In genomic region chr1:6867688-6868370, GRCh38 we compare ENCODE assay signal across 19 cellular contexts.
DNase-seq lines count a peak whose midpoint lies in the region; ATAC-seq and TF ChIP-seq lines count a peak whose summit lies in the region.
"Had no signal": no experiment of that assay in that cellular context is flagged by ENCODE, and none has a peak within 500 bp of the region (broad histone marks: within the 10 kb centered on the region; RNA-seq: fewer than 3 reads in every experiment).

No MANE protein-coding gene starts in this region.

- H3K4me2 ChIP-seq in MM.1S (ENCODE audit: low read depth, low read length) (peak overlapping the region; percentile 43), neural progenitor cell (peak overlapping the region; percentile 36)

- no peak overlapping the region for H3K9ac ChIP-seq in MM.1S (ENCODE audit: low read length)
- no peak overlapping the region for H3K9ac ChIP-seq in neural progenitor cell

- DNase-seq in Caki2 (ENCODE audit: low read depth) (peak; percentile 29), MM.1S (no peak), epithelial cell of proximal tubule (ENCODE audit: low read depth) (no peak), neural progenitor cell (ENCODE audit: low spot score) (peak; percentile 15), posterior vena cava (ENCODE audit: low spot score) (no peak), NK-92 (lab: John Stamatoyannopoulos, UW; ENCODE audit: unreplicated experiment) (no peak)
- DNase-seq: activated CD4-positive, alpha-beta T cell treated with anti-CD3 and anti-CD28 coated beads, Interleukin-2, amount 10 ng/mL, durations not matched to agents 24 days and 14 days; brain microvascular endothelial cell; GOT3; hypothalamus; naive B cell; NCI-H1694; NCI-H345; stimulated activated naive CD8-positive, alpha-beta T cell treated with anti-CD3 and anti-CD28 coated beads, Interleukin-15, Interleukin-2, amounts not matched to agents 100 U/mL and 50 U/mL, for 24 hours had no signal

- H3F3A ChIP-seq in MM.1S (ENCODE audit: insufficient read depth, low read length) (no peaks in the 10 kb centered on the region), neural progenitor cell (ENCODE audit: low read depth) (peaks cover 25% of the 10 kb centered on the region)

- intact Hi-C loops in posterior vena cava (cut with DNase I), result no loop called here

- H3K9me2 ChIP-seq in MM.1S (replicated peaks; ENCODE audit: insufficient read depth, low read length), result no peaks in the 10 kb centered on the region

- H3K4me1 ChIP-seq in MM.1S (ENCODE audit: low read length) (peaks cover 32% of the 10 kb centered on the region), neural progenitor cell (peaks cover 45% of the 10 kb centered on the region)

- TF ChIP-seq CTCF in MM.1S (IDR thresholded peaks at IDR 0.05; ENCODE audit: low read length), result no peak
- TF ChIP-seq CTCF in epithelial cell of proximal tubule (conservative IDR thresholded peaks at IDR 0.05; ENCODE audit: low read depth, low read length), result peak; percentile 20
- no peak for TF ChIP-seq CTCF in neural progenitor cell (IDR thresholded peaks at IDR 0.05)

- peaks cover 39% of the 10 kb centered on the region for H3K79me2 ChIP-seq in MM.1S (ENCODE audit: low read length)
- H3K79me2 ChIP-seq in neural progenitor cell (ENCODE audit: low read depth), result peaks cover 85% of the 10 kb centered on the region

- peaks cover 62% of the 10 kb centered on the region for H3K4me1 Mint-ChIP-seq in neural progenitor cell

- no peak overlapping the region for H3K27ac ChIP-seq in MM.1S (ENCODE audit: low read length)
- peak overlapping the region; percentile 66 for H3K27ac ChIP-seq in neural progenitor cell
- H3K27ac ChIP-seq: brain microvascular endothelial cell, vagina had no signal

- H3K36me3 Mint-ChIP-seq in neural progenitor cell, result peaks cover 15% of the 10 kb centered on the region

- no peaks in the 10 kb centered on the region for H3K9me3 Mint-ChIP-seq in neural progenitor cell
- H3K9me3 Mint-ChIP-seq: activated CD4-positive, alpha-beta T cell treated with anti-CD3 and anti-CD28 coated beads, Interleukin-2, amount 10 ng/mL, durations not matched to agents 24 days and 14 days; activated naive CD4-positive, alpha-beta T cell treated with anti-CD3 and anti-CD28 coated beads, Interleukin-2, amount 50 U/mL, for 24 hours; naive B cell had no signal

- H3K36me3 ChIP-seq in MM.1S (replicated peaks; ENCODE audit: insufficient read depth, low read length), result no peaks in the 10 kb centered on the region
- H3K36me3 ChIP-seq in neural progenitor cell, result no peaks in the 10 kb centered on the region
- H3K36me3 ChIP-seq: brain microvascular endothelial cell, vagina had no signal

- H3K27me3 ChIP-seq in MM.1S (replicated peaks; ENCODE audit: insufficient read depth, low read length), result no peaks in the 10 kb centered on the region
- H3K27me3 ChIP-seq in neural progenitor cell, result no peaks in the 10 kb centered on the region
- H3K27me3 ChIP-seq: brain microvascular endothelial cell, vagina had no signal

- H4K20me1 ChIP-seq in MM.1S (ENCODE audit: insufficient read depth, low read length), result no peaks in the 10 kb centered on the region
- peaks cover 55% of the 10 kb centered on the region for H4K20me1 ChIP-seq in neural progenitor cell (ENCODE audit: low read depth)

- H3K4me3 Mint-ChIP-seq in neural progenitor cell, result peak overlapping the region; percentile 17
- H3K4me3 Mint-ChIP-seq: activated CD4-positive, alpha-beta T cell treated with anti-CD3 and anti-CD28 coated beads, Interleukin-2, amount 10 ng/mL, durations not matched to agents 24 days and 14 days; activated naive CD4-positive, alpha-beta T cell treated with anti-CD3 and anti-CD28 coated beads, Interleukin-2, amount 50 U/mL, for 24 hours had no signal

- H3K27me3 Mint-ChIP-seq in neural progenitor cell (ENCODE audit: insufficient read depth, low read depth), result no peaks in the 10 kb centered on the region
- H3K27me3 Mint-ChIP-seq: activated CD4-positive, alpha-beta T cell treated with anti-CD3 and anti-CD28 coated beads, Interleukin-2, amount 10 ng/mL, durations not matched to agents 24 days and 14 days; activated naive CD4-positive, alpha-beta T cell treated with anti-CD3 and anti-CD28 coated beads, Interleukin-2, amount 50 U/mL, for 24 hours; naive B cell had no signal

- no peak overlapping the region for H2AFZ ChIP-seq in MM.1S (ENCODE audit: low read length)
- H2AFZ ChIP-seq in neural progenitor cell (replicated peaks), result no peak overlapping the region

- ATAC-seq in GM21528 (IDR thresholded peaks at IDR 0.05; ENCODE audit: low FRiP score, unreplicated experiment) (no peak), esophagus mucosa (no peak)
- ATAC-seq: stimulated activated naive CD8-positive, alpha-beta T cell treated with anti-CD3 and anti-CD28 coated beads, Interleukin-15, Interleukin-2, amounts not matched to agents 100 U/mL and 50 U/mL, for 24 hours had no signal

- no peaks in the 10 kb centered on the region for H3K9me3 ChIP-seq in MM.1S (replicated peaks; ENCODE audit: insufficient read depth, low read length)
- no peaks in the 10 kb centered on the region for H3K9me3 ChIP-seq in neural progenitor cell (ENCODE audit: low read depth)
- H3K9me3 ChIP-seq: vagina had no signal

- H3K27ac Mint-ChIP-seq in neural progenitor cell, result peak overlapping the region; percentile 72
- H3K27ac Mint-ChIP-seq: activated CD4-positive, alpha-beta T cell treated with anti-CD3 and anti-CD28 coated beads, Interleukin-2, amount 10 ng/mL, durations not matched to agents 24 days and 14 days had no signal

- in situ Hi-C loops in Caki2 (cut with HindIII; ENCODE audit: low pct_unique_long_range_greater_than_20kb, low sequenced_read_pairs), result no loop called here

- H3K4me3 ChIP-seq in MM.1S (ENCODE audit: low read length) (no peak overlapping the region), epithelial cell of proximal tubule (ENCODE audit: low read depth, low read length) (peak overlapping the region; percentile 9), neural progenitor cell (no peak overlapping the region)
- H3K4me3 ChIP-seq: GM12878, vagina had no signal

Comparison
In these comparisons a context has a peak if more than half of its experiments do, and no peak if none do; other contexts are left out.
1. DNase-seq: peak in Caki2 (single experiment) and neural progenitor cell (single experiment); none in MM.1S (single experiment), epithelial cell of proximal tubule (single experiment), posterior vena cava (single experiment) and NK-92 (single experiment).